In genomic region chr10:96090463-96090800, GRCh38 we compare ENCODE assay signal across 8 cellular contexts. TPM values are rescaled to one million over a fixed set of nuclear protein-coding genes. Genes with fewer than 3 reads are reported as not detected.
A peak's percentile ranks its signal among the peaks of the same experiment; 100 is the strongest.
DNase-seq lines count a peak whose midpoint lies in the region; ATAC-seq and TF ChIP-seq lines count a peak whose summit lies in the region.

No MANE protein-coding gene starts in this region.

- no peaks in the 10 kb centered on the region for H3K4me1 ChIP-seq in RWPE2 (ENCODE audit: insufficient read depth, poor library complexity, severe bottlenecking)

- TF ChIP-seq CTCF in GM12864 (IDR thresholded peaks at IDR 0.05; ENCODE audit: low read depth, low read length, missing control alignments) (no peak), RWPE2 (IDR thresholded peaks at IDR 0.05; ENCODE audit: poor library complexity, severe bottlenecking) (no peak), endothelial cell (IDR thresholded peaks at IDR 0.05; ENCODE audit: unreplicated experiment) (no peak)

- H3K4me3 Mint-ChIP-seq in endothelial cell (ENCODE audit: unreplicated experiment), result peak overlapping the region; percentile 93

- no peaks in the 10 kb centered on the region for H3K9me3 ChIP-seq in RWPE2 (ENCODE audit: severe bottlenecking)

- H3K27me3 Mint-ChIP-seq in endothelial cell (ENCODE audit: unreplicated experiment), result peaks cover 4% of the 10 kb centered on the region

- ATAC-seq in RWPE2 (ENCODE audit: low read depth) (no peak), HG03432 (IDR thresholded peaks at IDR 0.05; ENCODE audit: unreplicated experiment) (no peak), GM21360 (IDR thresholded peaks at IDR 0.05; ENCODE audit: unreplicated experiment) (no peak)

- no peaks in the 10 kb centered on the region for H3K36me3 Mint-ChIP-seq in endothelial cell (ENCODE audit: low read depth, unreplicated experiment)

- peak overlapping the region; percentile 68 for H3K27ac ChIP-seq in RWPE2 (ENCODE audit: poor library complexity, severe bottlenecking)

- H3K9me3 Mint-ChIP-seq in endothelial cell (ENCODE audit: unreplicated experiment), result no peaks in the 10 kb centered on the region

- DNase-seq in GM12864 (ENCODE audit: low read depth) (no peak), RWPE2 (ENCODE audit: low spot score) (no peak), endothelial cell (ENCODE audit: low spot score) (no peak), skeletal muscle cell (ENCODE audit: low read depth) (no peak), COLO829 (ENCODE audit: low spot score) (no peak), SW480 (ENCODE audit: low spot score) (no peak)

- peak overlapping the region; percentile 86 for H3K4me3 ChIP-seq in GM12864 (ENCODE audit: low read depth, low read length)
- peak overlapping the region; percentile 49 for H3K4me3 ChIP-seq in RWPE2 (ENCODE audit: severe bottlenecking)
- H3K4me3 ChIP-seq in skeletal muscle cell (ENCODE audit: low read depth, low read length), result peak overlapping the region; percentile 89

- H3K36me3 ChIP-seq in RWPE2 (ENCODE audit: low read depth), result peaks cover 4% of the 10 kb centered on the region; the same call in 1 of the 2 replicates

- H3K27me3 ChIP-seq in RWPE2 (ENCODE audit: insufficient read depth, poor library complexity, severe bottlenecking), result no peaks in the 10 kb centered on the region

- peaks cover 2% of the 10 kb centered on the region for H3K4me1 Mint-ChIP-seq in endothelial cell (ENCODE audit: unreplicated experiment)

- peak overlapping the region; percentile 98 for H3K27ac Mint-ChIP-seq in endothelial cell (ENCODE audit: unreplicated experiment)

RNA-seq across cellular contexts. Expression of gene ZNF518A, which starts 39.7 kb away (rescaled TPM):
- total RNA-seq in endothelial cell (ENCODE audit: unreplicated experiment), result 47.8 TPM

RNA-seq across cellular contexts. Expression of gene CCNJ, which starts 47.0 kb away (rescaled TPM):
- total RNA-seq in endothelial cell (ENCODE audit: unreplicated experiment), result 67.1 TPM
